In the genomic region with DNA sequence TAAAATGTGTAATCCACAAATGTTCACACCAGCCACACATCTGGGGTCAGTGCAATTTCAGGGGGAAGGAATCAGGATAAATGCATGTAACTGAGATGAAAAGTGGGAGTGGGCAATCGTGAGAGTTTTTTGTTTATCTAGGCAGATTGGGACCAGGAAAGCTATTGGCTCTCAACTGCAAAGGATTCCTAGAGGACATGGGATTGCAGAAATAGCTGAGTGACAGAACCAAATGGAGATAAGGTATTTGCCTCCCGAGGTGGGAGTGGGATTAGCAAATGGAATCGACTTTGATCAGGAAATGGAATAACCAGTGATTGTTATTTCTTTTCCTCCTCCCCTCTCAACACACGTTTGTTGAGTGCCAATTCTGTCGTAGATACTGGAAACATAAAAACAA, we compare ENCODE assay signal across 27 cellular contexts. TPM values are rescaled to one million over a fixed set of nuclear protein-coding genes. Genes with fewer than 3 reads are reported as not detected.
"Had no signal": no experiment of that assay in that cellular context is flagged by ENCODE, and none has a peak within 500 bp of the region (broad histone marks: within the 10 kb centered on the region; RNA-seq: fewer than 3 reads in every experiment).

No MANE protein-coding gene starts in this region.

- ATAC-seq: activated CD8-positive, alpha-beta memory T cell treated with anti-CD3 and anti-CD28 coated beads, Interleukin-2, amount 10 ng/mL, durations not matched to agents 7 days and 5 days; mucosa of descending colon; SK-N-SH treated with all-trans-retinoic acid at 6 μM for 48 hours; stimulated activated naive B cell treated with anti-CD40 and anti-IgM and Interleukin-4, amounts not matched to agents 10 μg/mL and 1 μg/mL and 100 μg/mL, for 72 hours; T-cell had no signal

- H3K9me3 Mint-ChIP-seq: activated naive CD8-positive, alpha-beta T cell treated with anti-CD3 and anti-CD28 coated beads, Interleukin-2, amount 10 ng/mL, durations not matched to agents 7 days and 5 days; activated T-helper 2 cell treated with anti-CD3 and anti-CD28 coated beads, Interferon-gamma antibody, Interleukin-2, Interleukin-4, amounts not matched to agents 10 μg/mL and 5 μg/mL and 100 μg/mL, durations not matched to agents 14 hours and 24 hours and 36 hours; naive B cell; stimulated activated naive B cell treated with anti-CD40 and anti-IgM and Interleukin-4, amounts not matched to agents 10 μg/mL and 1 μg/mL and 100 μg/mL, for 72 hours; T-cell had no signal

- H3K36me3 Mint-ChIP-seq: naive B cell had no signal

- H3K27ac ChIP-seq: parathyroid adenoma, sigmoid colon, thoracic aorta had no signal

- H3K9me3 ChIP-seq: mucosa of descending colon, sigmoid colon, spleen, thoracic aorta had no signal

- DNase-seq: activated CD4-positive, alpha-beta T cell treated with anti-CD3 and anti-CD28 coated beads for 1 hour; activated CD4-positive, alpha-beta T cell treated with anti-CD3 and anti-CD28 coated beads, Interleukin-2, amount 50 U/mL, for 4 hours; activated CD8-positive, alpha-beta memory T cell treated with anti-CD3 and anti-CD28 coated beads, Interleukin-2, amount 10 ng/mL, durations not matched to agents 7 days and 5 days; activated naive CD4-positive, alpha-beta T cell treated with Interleukin-2 at 50 U/mL for 16 hours; activated naive CD8-positive, alpha-beta T cell treated with anti-CD3 and anti-CD28 coated beads, Interleukin-2, amount 10 ng/mL, durations not matched to agents 7 days and 5 days; activated T-cell treated with anti-CD3 and anti-CD28 coated beads, Interleukin-2, amount 50 U/mL, for 1 hour; amygdala; foreskin melanocyte; glutamatergic neuron; hypothalamus; mucosa of descending colon; naive B cell; sigmoid colon; spleen; stimulated activated CD4-positive, alpha-beta T cell treated with anti-CD3 and anti-CD28 coated beads, Interleukin-4, amount 100 ng/mL, for 4 hours; stimulated activated naive B cell treated with anti-CD40 and anti-IgM and Interleukin-4, amounts not matched to agents 10 μg/mL and 1 μg/mL and 100 μg/mL, for 72 hours; T-cell; T1000 had no signal

- H3K27me3 Mint-ChIP-seq: activated CD8-positive, alpha-beta memory T cell treated with anti-CD3 and anti-CD28 coated beads, Interleukin-2, amount 10 ng/mL, durations not matched to agents 7 days and 5 days; activated naive CD8-positive, alpha-beta T cell treated with anti-CD3 and anti-CD28 coated beads, Interleukin-2, amount 10 ng/mL, durations not matched to agents 7 days and 5 days; naive B cell; stimulated activated naive B cell treated with anti-CD40 and anti-IgM and Interleukin-4, amounts not matched to agents 10 μg/mL and 1 μg/mL and 100 μg/mL, for 72 hours had no signal

- H3K36me3 ChIP-seq: sigmoid colon, spleen, thoracic aorta had no signal

- H3K4me3 Mint-ChIP-seq: activated CD8-positive, alpha-beta memory T cell treated with anti-CD3 and anti-CD28 coated beads, Interleukin-2, amount 10 ng/mL, durations not matched to agents 7 days and 5 days; activated naive CD8-positive, alpha-beta T cell treated with anti-CD3 and anti-CD28 coated beads, Interleukin-2, amount 10 ng/mL, durations not matched to agents 7 days and 5 days; stimulated activated naive B cell treated with anti-CD40 and anti-IgM and Interleukin-4, amounts not matched to agents 10 μg/mL and 1 μg/mL and 100 μg/mL, for 72 hours; T-cell had no signal

- H3K27ac Mint-ChIP-seq: activated CD8-positive, alpha-beta memory T cell treated with anti-CD3 and anti-CD28 coated beads, Interleukin-2, amount 10 ng/mL, durations not matched to agents 7 days and 5 days; activated naive CD8-positive, alpha-beta T cell treated with anti-CD3 and anti-CD28 coated beads, Interleukin-2, amount 10 ng/mL, durations not matched to agents 7 days and 5 days had no signal

- H3K4me3 ChIP-seq: mucosa of descending colon, sigmoid colon, spleen, thoracic aorta had no signal

RNA-seq across cellular contexts. Expression of a gene that starts 38.9 kb away (rescaled TPM):
- total RNA-seq: activated CD8-positive, alpha-beta memory T cell treated with anti-CD3 and anti-CD28 coated beads, Interleukin-2, amount 10 ng/mL, durations not matched to agents 7 days and 5 days; activated T-helper 2 cell treated with anti-CD3 and anti-CD28 coated beads, Interferon-gamma antibody, Interleukin-2, Interleukin-4, amounts not matched to agents 10 μg/mL and 5 μg/mL and 100 μg/mL, durations not matched to agents 14 hours and 24 hours and 36 hours; cardiac septum; dermis microvascular lymphatic vessel endothelial cell; lung microvascular endothelial cell; sigmoid colon; spleen; thoracic aorta had no signal
- polyA plus RNA-seq: keratinocyte, spleen had no signal

RNA-seq across cellular contexts. Expression of a gene that starts 39.5 kb away (rescaled TPM):
- total RNA-seq: epithelial cell of proximal tubule had no signal
